Comparison of ENCODE assay signal across 9 cellular contexts in the genomic region with DNA sequence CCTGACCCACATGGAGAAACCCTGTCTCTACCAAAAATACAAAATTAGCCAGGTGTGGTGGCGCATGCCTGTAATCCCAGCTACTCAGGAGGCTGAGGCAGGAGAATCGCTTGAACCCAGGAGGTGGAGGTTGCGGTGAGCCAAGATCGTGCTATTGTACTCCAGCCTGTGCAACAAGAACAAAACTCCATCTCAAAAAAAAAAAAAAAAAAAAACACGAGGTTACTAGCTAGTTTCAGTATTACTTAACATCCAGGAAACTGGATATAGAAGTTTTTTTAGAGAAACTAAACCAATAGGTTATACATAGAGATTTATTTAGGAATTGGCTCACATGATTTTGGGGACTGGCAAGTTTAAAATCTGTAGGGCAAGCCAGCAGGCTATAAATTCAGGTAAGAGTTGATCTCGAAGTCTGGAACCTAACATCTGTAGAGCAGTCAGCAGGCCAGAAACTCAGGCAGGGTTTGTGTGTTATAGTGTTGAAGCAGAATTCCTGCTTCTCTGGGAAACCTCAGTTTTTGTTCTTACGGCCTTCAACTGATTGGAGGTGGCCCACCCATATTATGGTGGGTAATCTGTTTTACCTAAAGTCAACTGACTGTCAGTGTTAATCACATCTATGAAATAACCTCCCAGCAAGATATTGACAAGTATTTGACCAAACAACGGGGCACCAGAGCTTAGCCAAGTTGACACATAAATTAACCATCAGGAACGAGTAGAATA. TPM values are rescaled to one million over a fixed set of nuclear protein-coding genes. Genes with fewer than 3 reads are reported as not detected.
DNase-seq lines count a peak whose midpoint lies in the region; ATAC-seq, FAIRE-seq and TF ChIP-seq lines count a peak whose summit lies in the region.
"Not testable (repeated sequence)": the region's sequence is repeated elsewhere in the genome, so short reads cannot be mapped to it uniquely, and the experiment has no call there.
"Had no signal": no experiment of that assay in that cellular context is flagged by ENCODE, and none has a peak within 500 bp of the region (broad histone marks: within the 10 kb centered on the region; RNA-seq: fewer than 3 reads in every experiment).

No MANE protein-coding gene starts in this region.

- not testable (repeated sequence) for H4K20me1 ChIP-seq in endothelial cell of umbilical vein (replicated peaks; ENCODE audit: control insufficient read depth, extremely low read depth, insufficient read depth, low read length)

- peak overlapping the region; percentile 45 for H3K4me3 Mint-ChIP-seq in T-helper 1 cell treated with Interleukin-12 subunit alpha and Interleukin-12 subunit beta and Interleukin-4 antibody, amounts not matched to agents 30 μg/mL and 1 μg/mL, for 36 hours
- not testable (repeated sequence) for H3K4me3 Mint-ChIP-seq in activated CD4-positive, alpha-beta memory T cell treated with anti-CD3 and anti-CD28 coated beads, Interleukin-2, amount 10 ng/mL, durations not matched to agents 7 days and 5 days
- H3K4me3 Mint-ChIP-seq in activated naive CD8-positive, alpha-beta T cell treated with anti-CD3 and anti-CD28 coated beads, Interleukin-2, amount 10 ng/mL, durations not matched to agents 7 days and 5 days, result peak overlapping the region; percentile 58
- H3K4me3 Mint-ChIP-seq in naive thymus-derived CD8-positive, alpha-beta T cell, result peak overlapping the region in 2 of 10 donors; percentile 30 to 45

- H3K36me3 Mint-ChIP-seq in T-helper 1 cell treated with Interleukin-12 subunit alpha and Interleukin-12 subunit beta and Interleukin-4 antibody, amounts not matched to agents 30 μg/mL and 1 μg/mL, for 36 hours (ENCODE audit: low read depth); activated CD4-positive, alpha-beta memory T cell treated with anti-CD3 and anti-CD28 coated beads, Interleukin-2, amount 10 ng/mL, durations not matched to agents 7 days and 5 days (ENCODE audit: low read depth); activated naive CD8-positive, alpha-beta T cell treated with anti-CD3 and anti-CD28 coated beads, Interleukin-2, amount 10 ng/mL, durations not matched to agents 7 days and 5 days; naive thymus-derived CD8-positive, alpha-beta T cell: not testable (repeated sequence)

- H3K27me3 Mint-ChIP-seq in T-helper 1 cell treated with Interleukin-12 subunit alpha and Interleukin-12 subunit beta and Interleukin-4 antibody, amounts not matched to agents 30 μg/mL and 1 μg/mL, for 36 hours (ENCODE audit: low read depth); activated CD4-positive, alpha-beta memory T cell treated with anti-CD3 and anti-CD28 coated beads, Interleukin-2, amount 10 ng/mL, durations not matched to agents 7 days and 5 days; activated naive CD8-positive, alpha-beta T cell treated with anti-CD3 and anti-CD28 coated beads, Interleukin-2, amount 10 ng/mL, durations not matched to agents 7 days and 5 days; naive thymus-derived CD8-positive, alpha-beta T cell: not testable (repeated sequence)

- peak; percentile 30 for ATAC-seq in activated naive CD8-positive, alpha-beta T cell treated with anti-CD3 and anti-CD28 coated beads, Interleukin-2, amount 10 ng/mL, durations not matched to agents 7 days and 5 days (ENCODE audit: low read depth)
- ATAC-seq in naive thymus-derived CD8-positive, alpha-beta T cell, result not testable (repeated sequence)

- peaks cover 44% of the 10 kb centered on the region for H3K4me1 Mint-ChIP-seq in T-helper 1 cell treated with Interleukin-12 subunit alpha and Interleukin-12 subunit beta and Interleukin-4 antibody, amounts not matched to agents 30 μg/mL and 1 μg/mL, for 36 hours (ENCODE audit: low read depth)
- H3K4me1 Mint-ChIP-seq in activated CD4-positive, alpha-beta memory T cell treated with anti-CD3 and anti-CD28 coated beads, Interleukin-2, amount 10 ng/mL, durations not matched to agents 7 days and 5 days, result peaks cover 43% of the 10 kb centered on the region
- H3K4me1 Mint-ChIP-seq in activated naive CD8-positive, alpha-beta T cell treated with anti-CD3 and anti-CD28 coated beads, Interleukin-2, amount 10 ng/mL, durations not matched to agents 7 days and 5 days, result peaks cover 37% of the 10 kb centered on the region
- peaks cover 19 to 51% (median 42%) of the 10 kb centered on the region in 4 donors for H3K4me1 Mint-ChIP-seq in naive thymus-derived CD8-positive, alpha-beta T cell

- H3K4me1 ChIP-seq in endothelial cell of umbilical vein (ENCODE audit: control insufficient read depth, extremely low read depth, insufficient read depth, low read length), result peaks cover 50% of the 10 kb centered on the region

- H3K27ac ChIP-seq in endothelial cell of umbilical vein (ENCODE audit: insufficient read depth, low read depth, low read length), result peak overlapping the region; percentile 82

- not testable (repeated sequence) for H2AFZ ChIP-seq in endothelial cell of umbilical vein (ENCODE audit: low read depth, low read length)

- TF ChIP-seq POLR2A in endothelial cell of umbilical vein (IDR thresholded peaks at IDR 0.05; ENCODE audit: low read depth, low read length), result not testable (repeated sequence)

- not testable (repeated sequence) for H3K9me3 Mint-ChIP-seq in T-helper 1 cell treated with Interleukin-12 subunit alpha and Interleukin-12 subunit beta and Interleukin-4 antibody, amounts not matched to agents 30 μg/mL and 1 μg/mL, for 36 hours; activated CD4-positive, alpha-beta memory T cell treated with anti-CD3 and anti-CD28 coated beads, Interleukin-2, amount 10 ng/mL, durations not matched to agents 7 days and 5 days; activated naive CD8-positive, alpha-beta T cell treated with anti-CD3 and anti-CD28 coated beads, Interleukin-2, amount 10 ng/mL, durations not matched to agents 7 days and 5 days; naive thymus-derived CD8-positive, alpha-beta T cell

- intact Hi-C loops in endothelial cell of umbilical vein (cut with micrococcal nuclease), result loop anchor here (10.0 kb wide), 1 partner anchor 286 kb away; no protein-coding TSS in a partner anchor

- dilution Hi-C loops in endothelial cell of umbilical vein (cut with MboI; ENCODE audit: extremely low pct_ligation_motif_present, low sequenced_read_pairs), result not testable (repeated sequence)

- not testable (repeated sequence) for H3K4me3 ChIP-seq in endothelial cell of umbilical vein (replicated peaks in 1 of 3; ENCODE audit: insufficient read depth in 1 of 3, low read depth in 1 of 3, low read length in 3 of 3)

- not testable (repeated sequence) for H3K9me3 ChIP-seq in endothelial cell of umbilical vein (replicated peaks; ENCODE audit: control insufficient read depth, insufficient read depth, low read length)

- not testable (repeated sequence) for H3K27me3 ChIP-seq in endothelial cell of umbilical vein (ENCODE audit: control insufficient read depth in 2 of 2, insufficient read depth in 2 of 2, low read length in 2 of 2)

- CTCF ChIA-PET in activated CD4-positive, alpha-beta memory T cell treated with anti-CD3 and anti-CD28 coated beads, Interleukin-2, amount 10 ng/mL, durations not matched to agents 7 days and 5 days (lab: Charles Lee), result interaction anchor here (0.6 to 4.1 kb wide), 5 partner anchors 10 to 609 kb away, joined by 3 to 30 read pairs (median 4); no protein-coding TSS in a partner anchor
- CTCF ChIA-PET in endothelial cell of umbilical vein (lab: Charles Lee), result interaction anchor here (0.7 to 2.8 kb wide), 7 partner anchors 10 to 144 kb away, joined by 3 to 27 read pairs (median 9); no protein-coding TSS in a partner anchor

- H3K36me3 ChIP-seq in endothelial cell of umbilical vein (ENCODE audit: control insufficient read depth in 2 of 2, extremely low read depth in 1 of 2, insufficient read depth in 2 of 2, low read length in 2 of 2), result not testable (repeated sequence)

- peaks cover 43% of the 10 kb centered on the region for H3K79me2 ChIP-seq in endothelial cell of umbilical vein (ENCODE audit: control insufficient read depth, insufficient read depth, low read length)

- H3K4me2 ChIP-seq in endothelial cell of umbilical vein (ENCODE audit: insufficient read depth, low read length), result not testable (repeated sequence)

- TF ChIP-seq CTCF in endothelial cell of umbilical vein (IDR thresholded peaks at IDR 0.05; ENCODE audit: extremely low read depth in 1 of 2, insufficient read depth in 1 of 2, low read depth in 1 of 2, low read length in 2 of 2), result not testable (repeated sequence)

- DNase-seq in CD1c-positive myeloid dendritic cell (ENCODE audit: extremely low spot score), result peak; percentile 46
- DNase-seq in MV-4-11 (lab: John Stamatoyannopoulos, UW), result peak; percentile 74
- not testable (repeated sequence) for DNase-seq in activated CD4-positive, alpha-beta memory T cell treated with anti-CD3 and anti-CD28 coated beads, Interleukin-2, amount 10 ng/mL, durations not matched to agents 7 days and 5 days; activated naive CD8-positive, alpha-beta T cell treated with anti-CD3 and anti-CD28 coated beads, Interleukin-2, amount 10 ng/mL, durations not matched to agents 7 days and 5 days; endothelial cell of umbilical vein (ENCODE audit: low read depth, low spot score); naive thymus-derived CD8-positive, alpha-beta T cell

- H3K9ac ChIP-seq in endothelial cell of umbilical vein (replicated peaks; ENCODE audit: extremely low read depth, insufficient read depth, low read length), result not testable (repeated sequence)

- BruUV-seq in endothelial cell of umbilical vein (replicated peaks; lab: Mats Ljungman, UMichigan), result not testable (repeated sequence)

- FAIRE-seq in endothelial cell of umbilical vein (lab: Jason Lieb, UNC), result not testable (repeated sequence)

- H3K9me1 ChIP-seq in endothelial cell of umbilical vein (replicated peaks; ENCODE audit: control insufficient read depth, extremely low read depth, insufficient read depth, low read length), result not testable (repeated sequence)

- POLR2A ChIA-PET in activated CD4-positive, alpha-beta memory T cell treated with anti-CD3 and anti-CD28 coated beads, Interleukin-2, amount 10 ng/mL, durations not matched to agents 7 days and 5 days (lab: Charles Lee); naive thymus-derived CD8-positive, alpha-beta T cell (lab: Charles Lee): not testable (repeated sequence)
- POLR2A ChIA-PET in activated naive CD8-positive, alpha-beta T cell treated with anti-CD3 and anti-CD28 coated beads, Interleukin-2, amount 10 ng/mL, durations not matched to agents 7 days and 5 days (lab: Charles Lee), result interaction anchor here (1.1 kb wide), 1 partner anchor 26 kb away, joined by 7 read pairs; no protein-coding TSS in a partner anchor
- POLR2A ChIA-PET in endothelial cell of umbilical vein (lab: Charles Lee), result interaction anchor here (1.5 kb wide), 1 partner anchor 51 kb away, joined by 3 read pairs; no protein-coding TSS in a partner anchor

- peak overlapping the region; percentile 70 for H3K27ac Mint-ChIP-seq in T-helper 1 cell treated with Interleukin-12 subunit alpha and Interleukin-12 subunit beta and Interleukin-4 antibody, amounts not matched to agents 30 μg/mL and 1 μg/mL, for 36 hours
- H3K27ac Mint-ChIP-seq in activated CD4-positive, alpha-beta memory T cell treated with anti-CD3 and anti-CD28 coated beads, Interleukin-2, amount 10 ng/mL, durations not matched to agents 7 days and 5 days, result peak overlapping the region; percentile 14
- H3K27ac Mint-ChIP-seq in activated naive CD8-positive, alpha-beta T cell treated with anti-CD3 and anti-CD28 coated beads, Interleukin-2, amount 10 ng/mL, durations not matched to agents 7 days and 5 days, result peak overlapping the region; percentile 77
- H3K27ac Mint-ChIP-seq in naive thymus-derived CD8-positive, alpha-beta T cell, result peak overlapping the region in 8 of 10 donors; percentile 3 to 77 (median 64)

RNA-seq across cellular contexts. Expression of gene GGT5, which starts 3.8 kb away (rescaled TPM):
- total RNA-seq in activated CD4-positive, alpha-beta memory T cell treated with anti-CD3 and anti-CD28 coated beads, Interleukin-2, amount 10 ng/mL, durations not matched to agents 7 days and 5 days, result not detected
- under 1 TPM in 1 of 2 experiments, not detected in 1; 0.11 TPM for total RNA-seq in activated naive CD8-positive, alpha-beta T cell treated with anti-CD3 and anti-CD28 coated beads, Interleukin-2, amount 10 ng/mL, durations not matched to agents 7 days and 5 days
- total RNA-seq in endothelial cell of umbilical vein, result 35.1 and 45.9 TPM in 2 replicates
- 293 and 501 TPM in 2 replicates for polyA plus RNA-seq in endothelial cell of umbilical vein
- 87.8 and 97.1 TPM in 2 replicates for polyA plus RNA-seq in endothelial cell of umbilical vein (2011; cell fraction: cytosol; rRNA removed)
- polyA plus RNA-seq in endothelial cell of umbilical vein (2011; cell fraction: nucleus; rRNA removed), result 197 and 275 TPM in 2 replicates
- polyA plus RNA-seq in endothelial cell of umbilical vein (2012), result 84.1 and 102 TPM in 2 replicates
- 197 and 218 TPM in 2 replicates for polyA minus RNA-seq in endothelial cell of umbilical vein
- not detected for polyA minus RNA-seq in endothelial cell of umbilical vein (2011; cell fraction: cytosol; rRNA and poly(A)+ RNA removed)
- polyA minus RNA-seq in endothelial cell of umbilical vein (2011; cell fraction: nucleus; rRNA and poly(A)+ RNA removed), result 68.1 and 104 TPM in 2 replicates
- total RNA-seq in naive thymus-derived CD8-positive, alpha-beta T cell, result under 1 TPM in 1 of 2 experiments, not detected in 1; 0.08 TPM
- not detected for polyA plus RNA-seq in naive thymus-derived CD8-positive, alpha-beta T cell
- total RNA-seq: GM23338, HT1080 had no signal
- polyA plus RNA-seq: GM23338 had no signal

RNA-seq across cellular contexts. Expression of gene SPECC1L, which starts 29.5 kb away (rescaled TPM):
- 10 to 100 TPM; 33.2 to 37.9 TPM for total RNA-seq in activated CD4-positive, alpha-beta memory T cell treated with anti-CD3 and anti-CD28 coated beads, Interleukin-2, amount 10 ng/mL, durations not matched to agents 7 days and 5 days
- 10 to 100 TPM; 55.4 to 59.4 TPM for total RNA-seq in activated naive CD8-positive, alpha-beta T cell treated with anti-CD3 and anti-CD28 coated beads, Interleukin-2, amount 10 ng/mL, durations not matched to agents 7 days and 5 days
- total RNA-seq in endothelial cell of umbilical vein, result 63.2 and 79.3 TPM in 2 replicates
- polyA plus RNA-seq in endothelial cell of umbilical vein, result 18.8 and 22.8 TPM in 2 replicates
- polyA plus RNA-seq in endothelial cell of umbilical vein (2011; cell fraction: cytosol; rRNA removed), result 25.7 and 26.4 TPM in 2 replicates
- polyA plus RNA-seq in endothelial cell of umbilical vein (2011; cell fraction: nucleus; rRNA removed), result 52.7 and 57.4 TPM in 2 replicates
- polyA plus RNA-seq in endothelial cell of umbilical vein (2012), result 29.0 and 36.1 TPM in 2 replicates
- 51.1 and 60.3 TPM in 2 replicates for polyA minus RNA-seq in endothelial cell of umbilical vein
- polyA minus RNA-seq in endothelial cell of umbilical vein (2011; cell fraction: cytosol; rRNA and poly(A)+ RNA removed), result 15.2 TPM
- 55.3 and 60.1 TPM in 2 replicates for polyA minus RNA-seq in endothelial cell of umbilical vein (2011; cell fraction: nucleus; rRNA and poly(A)+ RNA removed)
- total RNA-seq in naive thymus-derived CD8-positive, alpha-beta T cell, result 10 to 100 TPM; 67.6 to 71.4 TPM
- polyA plus RNA-seq in naive thymus-derived CD8-positive, alpha-beta T cell, result 10 to 100 TPM in 1 of 3 donors, 1 to 10 TPM in 2; 6.6 to 16.6 (median 8.0) TPM

RNA-seq across cellular contexts. Expression of gene SUSD2, which starts 59.8 kb away (rescaled TPM):
- total RNA-seq in activated CD4-positive, alpha-beta memory T cell treated with anti-CD3 and anti-CD28 coated beads, Interleukin-2, amount 10 ng/mL, durations not matched to agents 7 days and 5 days, result under 1 TPM; 0.23 to 0.63 TPM
- 1 to 10 TPM in 1 of 2 experiments, under 1 TPM in 1; 0.94 to 1.2 TPM for total RNA-seq in activated naive CD8-positive, alpha-beta T cell treated with anti-CD3 and anti-CD28 coated beads, Interleukin-2, amount 10 ng/mL, durations not matched to agents 7 days and 5 days
- total RNA-seq in endothelial cell of umbilical vein, result 0.18 and 0.27 TPM in 2 replicates
- 0.26 and 0.35 TPM in 2 replicates for polyA plus RNA-seq in endothelial cell of umbilical vein
- polyA plus RNA-seq in endothelial cell of umbilical vein (2011; cell fraction: cytosol; rRNA removed), result 0.10 and 0.14 TPM in 2 replicates
- 1.0 and 1.3 TPM in 2 replicates for polyA plus RNA-seq in endothelial cell of umbilical vein (2011; cell fraction: nucleus; rRNA removed)
- 0.33 and 0.41 TPM in 2 replicates for polyA plus RNA-seq in endothelial cell of umbilical vein (2012)
- 0.07 and 0.21 TPM in 2 replicates for polyA minus RNA-seq in endothelial cell of umbilical vein
- 0.31 TPM for polyA minus RNA-seq in endothelial cell of umbilical vein (2011; cell fraction: cytosol; rRNA and poly(A)+ RNA removed)
- polyA minus RNA-seq in endothelial cell of umbilical vein (2011; cell fraction: nucleus; rRNA and poly(A)+ RNA removed), result 1.2 and 1.7 TPM in 2 replicates
- total RNA-seq in naive thymus-derived CD8-positive, alpha-beta T cell, result 1 to 10 TPM; 1.7 to 1.9 TPM
- polyA plus RNA-seq in naive thymus-derived CD8-positive, alpha-beta T cell, result under 1 TPM in 2 of 3 donors, not detected in 1; 0.07 TPM

Comparison
In these comparisons a context has a peak if more than half of its experiments do, and no peak if none do; other contexts are left out.
1. H3K27ac Mint-ChIP-seq: peak in every context shown above with its lines; median percentile 77 in activated naive CD8-positive, alpha-beta T cell treated with anti-CD3 and anti-CD28 coated beads, Interleukin-2, amount 10 ng/mL, durations not matched to agents 7 days and 5 days; 70 in T-helper 1 cell treated with Interleukin-12 subunit alpha and Interleukin-12 subunit beta and Interleukin-4 antibody, amounts not matched to agents 30 μg/mL and 1 μg/mL, for 36 hours; 64 in naive thymus-derived CD8-positive, alpha-beta T cell; 14 in activated CD4-positive, alpha-beta memory T cell treated with anti-CD3 and anti-CD28 coated beads, Interleukin-2, amount 10 ng/mL, durations not matched to agents 7 days and 5 days.
2. RNA of gene GGT5, which starts 3.8 kb away (total RNA-seq): 35.1 to 45.9 TPM in endothelial cell of umbilical vein; 0.11 TPM in activated naive CD8-positive, alpha-beta T cell treated with anti-CD3 and anti-CD28 coated beads, Interleukin-2, amount 10 ng/mL, durations not matched to agents 7 days and 5 days, 0.08 TPM in naive thymus-derived CD8-positive, alpha-beta T cell and not detected in activated CD4-positive, alpha-beta memory T cell treated with anti-CD3 and anti-CD28 coated beads, Interleukin-2, amount 10 ng/mL, durations not matched to agents 7 days and 5 days; every median in the first group is over 10 times any median in the second.